Comparison of ENCODE assay signal across 1 cellular context in the genomic region with DNA sequence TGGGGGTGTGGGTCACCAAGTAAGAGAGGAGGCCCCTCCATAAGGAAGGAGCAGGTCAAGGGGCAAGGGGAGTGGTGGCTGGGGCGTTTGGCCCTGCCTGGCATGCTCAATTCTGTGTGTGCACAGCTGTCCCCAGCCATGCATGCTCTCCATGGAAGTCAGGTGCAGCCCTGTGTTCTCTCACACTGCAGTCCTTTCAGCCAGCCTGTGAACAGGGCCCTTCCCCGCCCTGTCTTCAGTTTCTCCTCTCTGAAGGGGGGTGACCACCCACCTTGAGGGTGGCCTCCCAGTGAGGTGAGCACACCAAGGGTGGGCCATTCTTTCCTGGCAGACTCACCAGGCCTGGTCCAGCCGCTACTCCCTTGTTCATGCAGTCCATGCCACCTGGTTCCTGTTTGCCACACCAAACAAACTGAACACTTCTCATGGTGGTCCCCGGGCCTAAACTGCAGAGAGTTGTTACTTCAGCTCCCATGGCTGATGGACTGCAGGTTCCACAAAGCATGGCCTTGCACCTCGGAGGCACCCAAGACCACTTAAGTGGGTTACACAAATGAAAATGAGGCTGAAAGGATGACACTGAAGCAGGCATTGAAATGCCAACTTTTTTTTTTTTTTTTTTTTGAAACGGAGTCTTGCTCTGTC.
TF ChIP-seq lines count a peak whose summit lies in the region.

No MANE protein-coding gene starts in this region.

TF ChIP-seq in HCT116, 20 proteins besides CTCF, POLR2A, EP300 and RAD21 (continued from another document):
- TF ChIP-seq ZBTB33 (IDR thresholded peaks at IDR 0.05; ENCODE audit: extremely low read depth, insufficient replicate concordance, low read length) = no peak
- TF ChIP-seq, protein P1, sequence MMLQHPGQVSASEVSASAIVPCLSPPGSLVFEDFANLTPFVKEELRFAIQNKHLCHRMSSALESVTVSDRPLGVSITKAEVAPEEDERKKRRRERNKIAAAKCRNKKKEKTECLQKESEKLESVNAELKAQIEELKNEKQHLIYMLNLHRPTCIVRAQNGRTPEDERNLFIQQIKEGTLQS (IDR thresholded peaks at IDR 0.05) = no peak
- TF ChIP-seq SRF (IDR thresholded peaks at IDR 0.05; ENCODE audit: low read depth) = no peak
- no peak for TF ChIP-seq EGR1 (IDR thresholded peaks at IDR 0.05; ENCODE audit: low read depth)
- no peak for TF ChIP-seq TCF7L2 (IDR thresholded peaks at IDR 0.05; ENCODE audit: borderline replicate concordance, extremely low read depth, insufficient read depth, insufficient read length)
- no peak for TF ChIP-seq SP1 (IDR thresholded peaks at IDR 0.05; ENCODE audit: low read depth)
- TF ChIP-seq POLR2AphosphoS5 (IDR thresholded peaks at IDR 0.05; ENCODE audit: low read depth, low read length) = no peak
- no peak for TF ChIP-seq ZFX (IDR thresholded peaks at IDR 0.05)
- no peak for TF ChIP-seq JUND (IDR thresholded peaks at IDR 0.05)
